ENCODE assay signal across 21 cellular contexts in the genomic region with DNA sequence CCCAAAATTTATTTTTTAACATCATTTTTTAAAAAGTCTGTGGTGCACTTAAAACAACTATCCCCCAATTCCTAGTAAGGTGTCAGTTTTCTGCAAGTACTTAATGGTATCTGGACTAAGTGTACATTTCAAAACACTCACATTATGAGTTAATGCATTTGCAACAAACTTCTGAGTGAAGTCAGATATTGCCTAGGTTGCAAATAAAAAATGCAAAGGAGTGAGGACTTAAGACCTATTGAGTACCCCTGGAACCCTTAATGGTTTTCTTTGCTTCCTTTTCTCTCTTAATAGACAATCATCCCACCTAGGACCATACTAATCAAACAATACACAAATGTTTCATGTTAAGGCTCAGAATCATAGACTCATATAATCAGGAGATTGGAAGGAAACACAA. TPM values are rescaled to one million over a fixed set of nuclear protein-coding genes. Genes with fewer than 3 reads are reported as not detected.
DNase-seq lines count a peak whose midpoint lies in the region; ATAC-seq, FAIRE-seq and TF ChIP-seq lines count a peak whose summit lies in the region.
"Had no signal": no experiment of that assay in that cellular context is flagged by ENCODE, and none has a peak within 500 bp of the region (broad histone marks: within the 10 kb centered on the region; RNA-seq: fewer than 3 reads in every experiment).

No MANE protein-coding gene starts in this region.

- no peak overlapping the region for H3K27ac Mint-ChIP-seq in activated T-helper 2 cell treated with anti-CD3 and anti-CD28 coated beads, Interferon-gamma antibody, Interleukin-2, Interleukin-4, amounts not matched to agents 10 μg/mL and 5 μg/mL and 100 μg/mL, durations not matched to agents 14 hours and 24 hours and 36 hours
- H3K27ac Mint-ChIP-seq in nephron: no peak overlapping the region
- no peak overlapping the region for H3K27ac Mint-ChIP-seq in type B pancreatic cell
- H3K27ac Mint-ChIP-seq: CD4-positive, alpha-beta memory T cell had no signal

- H3K4ac ChIP-seq in mesendoderm (ENCODE audit: low read depth, low read length): no peak overlapping the region

- ATAC-seq in HepG2: no peak
- ATAC-seq in right lobe of liver: no peak
- no peak for ATAC-seq in left lung
- no peak for ATAC-seq in HG02571 (IDR thresholded peaks at IDR 0.05; ENCODE audit: unreplicated experiment)

- no peak overlapping the region for H3K18ac ChIP-seq in mesendoderm (ENCODE audit: low read length)

- H3K4me3 Mint-ChIP-seq in activated T-helper 2 cell treated with anti-CD3 and anti-CD28 coated beads, Interferon-gamma antibody, Interleukin-2, Interleukin-4, amounts not matched to agents 10 μg/mL and 5 μg/mL and 100 μg/mL, durations not matched to agents 14 hours and 24 hours and 36 hours (ENCODE audit: low read depth): peak overlapping the region; percentile 46
- H3K4me3 Mint-ChIP-seq in nephron (peak overlapping the region; percentile 36 to 55 (median 42)), type B pancreatic cell (peak overlapping the region; percentile 1)
- H3K4me3 Mint-ChIP-seq: CD4-positive, alpha-beta memory T cell had no signal

- H3K79me2 ChIP-seq in HepG2 (ENCODE audit: insufficient read depth, low read length) (no peaks in the 10 kb centered on the region), mesendoderm (ENCODE audit: control insufficient read depth, insufficient read depth, low read length) (peaks cover 6% of the 10 kb centered on the region)

- intact Hi-C loops in HepG2 (cut with micrococcal nuclease; ENCODE audit: unreplicated experiment): no loop called here
- intact Hi-C loops in right lobe of liver (cut with DNase I): no loop called here
- intact Hi-C loops in activated T-helper 2 cell treated with anti-CD3 and anti-CD28 coated beads, Interferon-gamma antibody, Interleukin-2, Interleukin-4, amounts not matched to agents 10 μg/mL and 5 μg/mL and 100 μg/mL, durations not matched to agents 14 hours and 24 hours and 36 hours (cut with micrococcal nuclease): loop anchor here (10.0 kb wide), 2 partner anchors 98 to 328 kb away; no protein-coding TSS in a partner anchor
- intact Hi-C loops in left lung (cut with DNase I): no loop called here

- no peak overlapping the region for H3K27ac ChIP-seq in HepG2 (ENCODE audit: extremely low read length, insufficient read depth, low read length)
- H3K27ac ChIP-seq in right lobe of liver: no peak overlapping the region
- no peak overlapping the region for H3K27ac ChIP-seq in mesendoderm (ENCODE audit: low read depth, low read length)
- H3K27ac ChIP-seq in left lung: no peak overlapping the region

- FAIRE-seq in HepG2 (lab: Jason Lieb, UNC): no peak
- FAIRE-seq: GM12892, H54 had no signal

- no TSS peak for BruUV-seq in HepG2 (replicated peaks; lab: Mats Ljungman, UMichigan)

- no peaks in the 10 kb centered on the region for H3K79me1 ChIP-seq in mesendoderm (ENCODE audit: low read length)

- H4K8ac ChIP-seq in mesendoderm (ENCODE audit: low read depth, low read length): no peak overlapping the region

- no peak overlapping the region for H2BK120ac ChIP-seq in mesendoderm (ENCODE audit: low read depth, low read length)

- no peak for TF ChIP-seq RAD21 in HepG2 (CRISPR knock-in tag; IDR thresholded peaks at IDR 0.05)

- H3K4me2 ChIP-seq in HepG2 (ENCODE audit: low read depth, low read length) (no peak overlapping the region), mesendoderm (ENCODE audit: low read length) (no peak overlapping the region)

- no peaks in the 10 kb centered on the region for H3K9me3 Mint-ChIP-seq in activated T-helper 2 cell treated with anti-CD3 and anti-CD28 coated beads, Interferon-gamma antibody, Interleukin-2, Interleukin-4, amounts not matched to agents 10 μg/mL and 5 μg/mL and 100 μg/mL, durations not matched to agents 14 hours and 24 hours and 36 hours
- H3K9me3 Mint-ChIP-seq in nephron: no peaks in the 10 kb centered on the region
- H3K9me3 Mint-ChIP-seq in type B pancreatic cell: no peaks in the 10 kb centered on the region

- H3K36me3 ChIP-seq in HepG2 (replicated peaks in 1 of 2; ENCODE audit: control insufficient read depth in 1 of 2, insufficient read depth in 2 of 2, low read length in 2 of 2) (no peaks in the 10 kb centered on the region), right lobe of liver (no peaks in the 10 kb centered on the region), mesendoderm (ENCODE audit: control insufficient read depth, insufficient read depth, low read length) (no peaks in the 10 kb centered on the region), left lung (no peaks in the 10 kb centered on the region)
- H3K36me3 ChIP-seq: HAP-1 had no signal

- no peaks in the 10 kb centered on the region for H4K20me1 ChIP-seq in HepG2 (ENCODE audit: insufficient read depth, low read length)

- DNase-seq in HepG2 (ENCODE audit: low spot score): no peak
- no peak for DNase-seq in right lobe of liver
- DNase-seq in activated T-helper 2 cell treated with anti-CD3 and anti-CD28 coated beads, Interferon-gamma antibody, Interleukin-2, Interleukin-4, amounts not matched to agents 10 μg/mL and 5 μg/mL and 100 μg/mL, durations not matched to agents 14 hours and 24 hours and 36 hours (ENCODE audit: low spot score): no peak
- no peak for DNase-seq in type B pancreatic cell (ENCODE audit: extremely low spot score, unreplicated experiment)
- DNase-seq in mesendoderm: no peak
- DNase-seq in left lung: no peak
- DNase-seq: 8988T; C1 segment of cervical spinal cord; Calu3; CD4-positive, alpha-beta memory T cell; COR-L47; DMS53; DMS79 treated with DMSO at 0.1 percent for 48 hours; GOT3 had no signal

- CTCF ChIA-PET in HepG2 (lab: Yijun Ruan, JAX; ENCODE audit: low intra/inter-chr PET ratio, low total read pairs): no interaction called here

- no peak overlapping the region for H2BK5ac ChIP-seq in mesendoderm (ENCODE audit: low read length)

- TF ChIP-seq EP300 in HepG2 (IDR thresholded peaks at IDR 0.05; ENCODE audit: low read depth in 2 of 2, low read length in 2 of 2) (no peak), HepG2 (CRISPR knock-in tag; IDR thresholded peaks at IDR 0.05; ENCODE audit: borderline replicate concordance) (no peak)

- H3K56ac ChIP-seq in mesendoderm (ENCODE audit: low read length): no peak overlapping the region

- POLR2A ChIA-PET in HepG2 (lab: Yijun Ruan, JAX): no interaction called here

- no peak overlapping the region for H4K5ac ChIP-seq in mesendoderm (ENCODE audit: low read length)

- H3K36me3 Mint-ChIP-seq in activated T-helper 2 cell treated with anti-CD3 and anti-CD28 coated beads, Interferon-gamma antibody, Interleukin-2, Interleukin-4, amounts not matched to agents 10 μg/mL and 5 μg/mL and 100 μg/mL, durations not matched to agents 14 hours and 24 hours and 36 hours (ENCODE audit: low read depth): peaks cover 6% of the 10 kb centered on the region
- H3K36me3 Mint-ChIP-seq in nephron (ENCODE audit: low read depth) (no peaks in the 10 kb centered on the region), type B pancreatic cell (no peaks in the 10 kb centered on the region)
- H3K36me3 Mint-ChIP-seq: CD4-positive, alpha-beta memory T cell had no signal

- TF ChIP-seq POLR2A in HepG2 (IDR thresholded peaks at IDR 0.05; ENCODE audit: insufficient read depth in 1 of 2, low read depth in 2 of 2, low read length in 2 of 2) (no peak), right lobe of liver (IDR thresholded peaks at IDR 0.05) (no peak)

- no peak overlapping the region for H3K23ac ChIP-seq in mesendoderm (ENCODE audit: low read length)

- H3K4me1 ChIP-seq in HepG2 (ENCODE audit: insufficient read depth, low read length) (no peaks in the 10 kb centered on the region), right lobe of liver (peaks cover 0 to 10% (median 0%) of the 10 kb centered on the region in 4 donors), mesendoderm (ENCODE audit: control insufficient read depth, low read depth, low read length) (no peaks in the 10 kb centered on the region), left lung (peaks cover 0 to 12% of the 10 kb centered on the region in 2 donors)

- H3K4me1 Mint-ChIP-seq in activated T-helper 2 cell treated with anti-CD3 and anti-CD28 coated beads, Interferon-gamma antibody, Interleukin-2, Interleukin-4, amounts not matched to agents 10 μg/mL and 5 μg/mL and 100 μg/mL, durations not matched to agents 14 hours and 24 hours and 36 hours (ENCODE audit: low read depth): peaks cover 16% of the 10 kb centered on the region
- H3K4me1 Mint-ChIP-seq in nephron (peaks cover 14% of the 10 kb centered on the region), type B pancreatic cell (ENCODE audit: unreplicated experiment) (no peaks in the 10 kb centered on the region)

- H3K27me3 ChIP-seq in HepG2 (ENCODE audit: control insufficient read depth in 1 of 2, insufficient read depth in 2 of 2, low read length in 2 of 2) (no peaks in the 10 kb centered on the region), right lobe of liver (peaks cover 0 to 7% of the 10 kb centered on the region in 2 donors), mesendoderm (ENCODE audit: insufficient read depth, low read length, poor library complexity) (no peaks in the 10 kb centered on the region), left lung (peaks cover 0 to 11% of the 10 kb centered on the region in 2 donors)

- H2AFZ ChIP-seq in HepG2 (ENCODE audit: low read length): no peak overlapping the region

- in situ Hi-C loops in HepG2 (cut with HindIII; ENCODE audit: extremely low pct_ligation_motif_present, low pct_unique_long_range_greater_than_20kb): no loop called here

- H3K27me3 Mint-ChIP-seq in activated T-helper 2 cell treated with anti-CD3 and anti-CD28 coated beads, Interferon-gamma antibody, Interleukin-2, Interleukin-4, amounts not matched to agents 10 μg/mL and 5 μg/mL and 100 μg/mL, durations not matched to agents 14 hours and 24 hours and 36 hours (ENCODE audit: low read depth): peaks cover 44% of the 10 kb centered on the region
- H3K27me3 Mint-ChIP-seq in nephron (ENCODE audit: low read depth) (peaks cover 48% of the 10 kb centered on the region), type B pancreatic cell (peaks cover 54% of the 10 kb centered on the region)

- TF ChIP-seq CTCF in HepG2 (CRISPR knock-in tag; IDR thresholded peaks at IDR 0.05) (no peak), right lobe of liver (IDR thresholded peaks at IDR 0.05) (no peak), nephron (IDR thresholded peaks at IDR 0.05; ENCODE audit: unreplicated experiment in 3 of 3) (no peak), type B pancreatic cell (conservative IDR thresholded peaks at IDR 0.05) (no peak), left lung (IDR thresholded peaks at IDR 0.05) (no peak)

- H3K9me3 ChIP-seq in HepG2 (ENCODE audit: low read length) (no peaks in the 10 kb centered on the region), right lobe of liver (no peaks in the 10 kb centered on the region), left lung (no peaks in the 10 kb centered on the region)
- H3K9me3 ChIP-seq: HAP-1 had no signal

- no peak overlapping the region for H2AK5ac ChIP-seq in mesendoderm (ENCODE audit: low read length)

- H3K4me3 ChIP-seq in HepG2 (replicated peaks in 1 of 3; ENCODE audit: insufficient read depth in 1 of 3, low read depth in 2 of 3, low read length in 3 of 3) (no peak overlapping the region), right lobe of liver (no peak overlapping the region), mesendoderm (ENCODE audit: low read length) (no peak overlapping the region), left lung (no peak overlapping the region)
- H3K4me3 ChIP-seq: HAP-1 had no signal

- no peak overlapping the region for H2BK15ac ChIP-seq in mesendoderm (replicated peaks; ENCODE audit: low read depth)

- H3K9ac ChIP-seq in HepG2 (ENCODE audit: insufficient read depth, low read depth, low read length) (no peak overlapping the region), mesendoderm (ENCODE audit: low read length) (no peak overlapping the region)

RNA-seq across cellular contexts. Expression of a gene that starts 1.8 kb away (rescaled TPM):
- not detected in 2 replicates for total RNA-seq in HepG2 (2016; rRNA removed; fragmentation: Illumina TruSeq; extraction: Trizol)
- not detected in 2 replicates for total RNA-seq in HepG2 (2016; cell fraction: cytosol; rRNA removed; fragmentation: Illumina TruSeq; extraction: Trizol; ENCODE audit: low read depth)
- not detected in 2 replicates for total RNA-seq in HepG2 (2016; cell fraction: insoluble cytoplasmic fraction; rRNA removed; fragmentation: Illumina TruSeq; extraction: Trizol)
- total RNA-seq in HepG2 (2016; cell fraction: membrane; rRNA removed; fragmentation: Illumina TruSeq; extraction: Trizol): not detected in 2 replicates
- not detected in 2 replicates for total RNA-seq in HepG2 (2016; cell fraction: nucleus; rRNA removed; fragmentation: Illumina TruSeq; extraction: Trizol)
- polyA plus RNA-seq in HepG2 (2011; rRNA removed): not detected in 2 replicates
- polyA plus RNA-seq in HepG2 (2011; cell fraction: cytosol; rRNA removed): not detected in 2 replicates
- not detected in 2 replicates for polyA plus RNA-seq in HepG2 (2011; cell fraction: nucleus; rRNA removed)
- not detected in 2 replicates for polyA plus RNA-seq in HepG2 (2012)
- not detected in 2 replicates for polyA plus RNA-seq in HepG2 (2016; cell fraction: cytosol; fragmentation: Illumina TruSeq; extraction: Trizol; ENCODE audit: low read depth)
- polyA plus RNA-seq in HepG2 (2016; cell fraction: insoluble cytoplasmic fraction; fragmentation: Illumina TruSeq; extraction: Trizol; ENCODE audit: low read depth): not detected in 2 replicates
- not detected in 2 replicates for polyA plus RNA-seq in HepG2 (2016; cell fraction: membrane; fragmentation: Illumina TruSeq; extraction: Trizol; ENCODE audit: low read depth)
- polyA plus RNA-seq in HepG2 (2016; cell fraction: nucleus; fragmentation: Illumina TruSeq; extraction: Trizol; ENCODE audit: insufficient read depth, low read depth): not detected in 2 replicates
- polyA minus RNA-seq in HepG2 (2011; rRNA and poly(A)+ RNA removed; ENCODE audit: low replicate concordance): 0.05 TPM in 1 of 2 replicates, not detected in the other
- polyA minus RNA-seq in HepG2 (2011; cell fraction: cytosol; rRNA and poly(A)+ RNA removed): not detected in 2 replicates
- polyA minus RNA-seq in HepG2 (2011; cell fraction: nucleus; rRNA and poly(A)+ RNA removed): not detected in 2 replicates
- total RNA-seq in right lobe of liver: 1 to 10 TPM in 4 of 6 experiments, under 1 TPM in 2; 0.84 to 1.7 (median 1.3) TPM
- 1.7 and 2.1 TPM in 2 replicates for total RNA-seq in activated T-helper 2 cell treated with anti-CD3 and anti-CD28 coated beads, Interferon-gamma antibody, Interleukin-2, Interleukin-4, amounts not matched to agents 10 μg/mL and 5 μg/mL and 100 μg/mL, durations not matched to agents 14 hours and 24 hours and 36 hours
- total RNA-seq in type B pancreatic cell (ENCODE audit: low replicate concordance): 2.3 and 3.6 TPM in 2 replicates
- 12.5 TPM for polyA plus RNA-seq in mesendoderm (2013, experiment 1 of 2)
- polyA plus RNA-seq in mesendoderm (2013, experiment 2 of 2): 12.2 TPM
- 10 to 100 TPM in 1 of 2 donors, 1 to 10 TPM in 1; 7.6 to 17.2 TPM for total RNA-seq in left lung
- total RNA-seq: G401 had no signal
- polyA plus RNA-seq: BJ; CD4-positive, alpha-beta memory T cell had no signal
